11 cellular contexts compared by ENCODE assay signal in the genomic region with DNA sequence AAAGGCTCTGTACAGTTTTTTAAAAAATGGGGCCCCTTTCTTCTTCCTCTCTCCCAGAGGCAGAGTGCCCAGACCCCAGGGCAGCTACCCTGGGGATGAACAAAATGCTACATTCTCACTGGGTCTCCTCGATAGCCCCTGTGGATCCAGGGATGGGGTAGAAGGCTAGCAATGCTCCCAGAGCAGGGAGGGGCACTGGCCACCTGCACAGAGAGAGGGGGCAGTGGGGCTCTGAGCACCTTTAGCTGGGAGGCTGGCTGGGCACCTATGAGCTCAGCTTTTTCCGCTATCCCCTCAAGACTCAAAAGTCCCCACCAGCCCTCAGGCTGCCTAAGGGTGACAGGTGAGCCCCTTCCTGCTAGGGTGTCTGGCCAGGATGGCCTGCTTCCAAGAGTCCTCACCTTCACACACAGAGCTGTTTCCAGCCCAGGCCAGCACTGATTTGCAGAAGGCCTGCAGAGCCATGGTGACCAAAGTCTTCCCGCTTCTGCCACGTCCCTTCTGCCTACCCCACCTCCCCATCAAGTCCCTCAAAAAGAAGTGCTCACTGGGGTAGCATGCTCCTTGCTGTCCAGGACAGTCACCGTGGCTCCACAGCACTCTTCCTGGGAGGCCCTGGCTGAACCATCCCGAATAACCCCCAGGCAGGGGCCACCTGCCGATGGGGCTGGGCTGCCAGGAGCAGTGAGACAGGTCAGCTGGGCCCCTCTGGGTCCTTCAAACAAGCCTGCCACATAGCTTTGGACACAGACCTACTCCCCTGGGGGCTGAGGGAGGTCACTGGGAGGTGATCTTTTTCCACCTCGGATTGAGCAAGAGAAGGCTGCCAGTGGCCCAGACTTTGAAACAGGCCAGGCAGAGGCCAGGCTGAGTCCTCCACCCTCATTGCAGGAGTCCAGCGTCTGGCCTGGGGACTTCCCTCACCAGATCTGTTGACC. TPM values are rescaled to one million over a fixed set of nuclear protein-coding genes. Genes with fewer than 3 reads are reported as not detected.
A peak's percentile ranks its signal among the peaks of the same experiment; 100 is the strongest.
DNase-seq lines count a peak whose midpoint lies in the region; ATAC-seq and TF ChIP-seq lines count a peak whose summit lies in the region.
"Had no signal": no experiment of that assay in that cellular context is flagged by ENCODE, and none has a peak within 500 bp of the region (broad histone marks: within the 10 kb centered on the region; RNA-seq: fewer than 3 reads in every experiment).

No MANE protein-coding gene starts in this region.

- H2AFZ ChIP-seq in IMR-90 (replicated peaks; ENCODE audit: low read length, poor library complexity): peak overlapping the region; percentile 84

- intact Hi-C loops in IMR-90 (cut with micrococcal nuclease) (no loop called here), adrenal gland (cut with DNase I) (no loop called here), spleen (cut with DNase I; ENCODE audit: low total_unique reads) (no loop called here)

- ATAC-seq in IMR-90 (ENCODE audit: low read depth) (no peak), HG02763 (IDR thresholded peaks at IDR 0.05; ENCODE audit: unreplicated experiment) (no peak), HG02588 (IDR thresholded peaks at IDR 0.05; ENCODE audit: unreplicated experiment) (no peak)

- no peak for TF ChIP-seq RAD21 in IMR-90 (IDR thresholded peaks at IDR 0.05; ENCODE audit: low read length)

- peaks cover 0 to 43% of the 10 kb centered on the region in 2 experiments; a peak in 3 of 4 replicates for H3K79me1 ChIP-seq in IMR-90 (ENCODE audit: low read depth in 1 of 2, low read length in 2 of 2)

- H4K5ac ChIP-seq in IMR-90 (ENCODE audit: low read depth, low read length): peak overlapping the region; percentile 4

- peak overlapping the region; percentile 90 for H3K14ac ChIP-seq in IMR-90 (replicated peaks; ENCODE audit: low read depth, low read length)

- H4K8ac ChIP-seq in IMR-90 (ENCODE audit: low read depth in 2 of 2, low read length in 2 of 2): peak overlapping the region in 1 of 2 experiments; percentile 80; a peak in 3 of 4 replicates

- H3K56ac ChIP-seq in IMR-90 (ENCODE audit: extremely low read depth, insufficient read depth, low read length): peak overlapping the region; percentile 24; the same call in 1 of the 2 replicates

- H3K27me3 ChIP-seq in IMR-90 (ENCODE audit: control insufficient read depth, insufficient read depth, low read length) (no peaks in the 10 kb centered on the region), adrenal gland (no peaks in the 10 kb centered on the region), spleen (replicated peaks in 1 of 7) (no peaks in the 10 kb centered on the region)

- peak overlapping the region; percentile 87 for H4K91ac ChIP-seq in IMR-90 (ENCODE audit: insufficient read depth, low read depth, low read length)

- H3K9me1 ChIP-seq in IMR-90 (ENCODE audit: insufficient read depth, low read length): peaks cover 51% of the 10 kb centered on the region

- peak overlapping the region; percentile 95 for H2BK120ac ChIP-seq in IMR-90 (ENCODE audit: low read depth, low read length)

- peak overlapping the region; percentile 29 for H2BK5ac ChIP-seq in IMR-90 (ENCODE audit: low read depth, low read length, poor library complexity, severe bottlenecking)

- in situ Hi-C loops in IMR-90 (cut with MboI; ENCODE audit: low sequenced_read_pairs): no loop called here

- WGBS in IMR-90 (ENCODE audit: extremely low coverage in 2 of 2, insufficient read length in 1 of 2), 2 experiments: 60% methylated on average over 3 of the region's 9 CpGs; no CpG with 5 or more reads in 1 of the 2 experiments
- WGBS in adrenal gland, 4 donors: 80 to 90% (median 85%) methylated on average over 5 to 9 of the region's 9 CpGs
- 76 to 89% (median 88%) methylated on average over 8 to 9 of the region's 9 CpGs for WGBS in spleen, 5 donors

- H3K4me3 ChIP-seq in IMR-90 (ENCODE audit: insufficient read depth, low read depth, low read length) (no peak overlapping the region), adrenal gland (no peak overlapping the region), spleen (no peak overlapping the region)

- no peak overlapping the region for H3K4me2 ChIP-seq in IMR-90 (ENCODE audit: low read depth, low read length)

- H3K9ac ChIP-seq in IMR-90 (ENCODE audit: low read depth, low read length): no peak overlapping the region

- H4K20me1 ChIP-seq in IMR-90 (ENCODE audit: insufficient read depth, low read length): no peaks in the 10 kb centered on the region

- H2AK5ac ChIP-seq in IMR-90 (ENCODE audit: low read depth, low read length): peak overlapping the region; percentile 91

- POLR2A ChIA-PET in IMR-90 (lab: Charles Lee; ENCODE audit: unreplicated experiment): no interaction called here

- H2BK15ac ChIP-seq in IMR-90 (ENCODE audit: low read depth, low read length): peak overlapping the region; percentile 71; the same call in 2 of the 3 replicates

- H3K18ac ChIP-seq in IMR-90 (ENCODE audit: low read depth, low read length): peak overlapping the region; percentile 24

- peak overlapping the region; percentile 95 for H3K4ac ChIP-seq in IMR-90 (ENCODE audit: low read depth, low read length)

- BruUV-seq in IMR-90 (replicated peaks; lab: Mats Ljungman, UMichigan): no TSS peak

- DNase-seq in IMR-90 (no peak), adrenal gland (peak in 5 of 7 donors; percentile 41 to 59 (median 53)), iris pigment epithelial cell (ENCODE audit: low read depth) (peak; percentile 69), spleen (peak; percentile 68), activated gamma-delta T cell treated with Interleukin-2 at 50 U/mL for 16 hours (no peak), NCI-H446 (lab: John Stamatoyannopoulos, UW) (no peak)
- DNase-seq: activated CD4-positive, alpha-beta T cell treated with anti-CD3 and anti-CD28 coated beads for 48 hours; NCI-H1694 treated with DMSO at 0.1 percent for 48 hours; nucleus accumbens had no signal

- H3K4me1 ChIP-seq in IMR-90 (ENCODE audit: control insufficient read depth, insufficient read depth, low read length): peaks cover 50% of the 10 kb centered on the region
- peaks cover 15 to 31% of the 10 kb centered on the region in 2 donors for H3K4me1 ChIP-seq in adrenal gland (replicated peaks in 1 of 2)
- H3K4me1 ChIP-seq in spleen: peaks cover 13 to 65% (median 35%) of the 10 kb centered on the region in 6 donors

- H3K27ac ChIP-seq in IMR-90 (ENCODE audit: insufficient read depth, low read length) (peak overlapping the region; percentile 3), adrenal gland (no peak overlapping the region), spleen (peak overlapping the region in 1 of 8 donors; percentile 29)

- CTCF ChIA-PET in IMR-90 (lab: Yijun Ruan, JAX): interaction anchor here (0.8 to 1.2 kb wide), 2 partner anchors 11 to 187 kb away, joined by 3 read pairs; no protein-coding TSS in a partner anchor

- H2BK20ac ChIP-seq in IMR-90 (ENCODE audit: low read depth, low read length): peak overlapping the region; percentile 94

- dilution Hi-C loops in IMR-90 (cut with HindIII; ENCODE audit: low sequenced_read_pairs, unreplicated experiment): no loop called here

- H3K23ac ChIP-seq in IMR-90 (ENCODE audit: low read depth, low read length): peak overlapping the region; percentile 91; the same call in 1 of the 2 replicates

- TF ChIP-seq CTCF in IMR-90 (conservative IDR thresholded peaks at IDR 0.05; ENCODE audit: low read depth, low read length): no peak
- TF ChIP-seq CTCF in adrenal gland (IDR thresholded peaks at IDR 0.05): no peak
- TF ChIP-seq CTCF in spleen (IDR thresholded peaks at IDR 0.05 in 8 of 11, conservative IDR thresholded peaks at IDR 0.05 in 3 of 11): no peak

- peak overlapping the region; percentile 68 for H2AK9ac ChIP-seq in IMR-90 (replicated peaks; ENCODE audit: low read depth, low read length, poor library complexity)

- peaks cover 10% of the 10 kb centered on the region; the same call in 1 of the 2 replicates for H3K36me3 ChIP-seq in IMR-90 (ENCODE audit: control insufficient read depth, insufficient read depth, low read length)
- peaks cover 0 to 3% of the 10 kb centered on the region in 2 donors for H3K36me3 ChIP-seq in adrenal gland (replicated peaks in 1 of 2)
- peaks cover 0 to 28% (median 10%) of the 10 kb centered on the region in 6 donors for H3K36me3 ChIP-seq in spleen

- TF ChIP-seq POLR2A in IMR-90 (IDR thresholded peaks at IDR 0.05; ENCODE audit: low read depth, low read length) (no peak), adrenal gland (IDR thresholded peaks at IDR 0.05) (no peak), spleen (IDR thresholded peaks at IDR 0.05) (no peak)

- no peaks in the 10 kb centered on the region for H3K9me3 ChIP-seq in IMR-90 (ENCODE audit: control insufficient read depth, insufficient read depth, low read length)
- no peaks in the 10 kb centered on the region for H3K9me3 ChIP-seq in adrenal gland (replicated peaks in 1 of 3)
- H3K9me3 ChIP-seq in spleen: no peaks in the 10 kb centered on the region

TF ChIP-seq in IMR-90, 13 proteins besides CTCF, POLR2A, EP300 and RAD21:
- no peak for TF ChIP-seq CHD1 (IDR thresholded peaks at IDR 0.05; ENCODE audit: low read depth, low read length)
- no peak for TF ChIP-seq BHLHE40 (IDR thresholded peaks at IDR 0.05; ENCODE audit: low read depth, low read length)
- TF ChIP-seq RCOR1 (IDR thresholded peaks at IDR 0.05; ENCODE audit: insufficient replicate concordance, low read length): no peak
- TF ChIP-seq MAZ (IDR thresholded peaks at IDR 0.05; ENCODE audit: borderline replicate concordance, low read depth, low read length): no peak
- TF ChIP-seq RFX5 (IDR thresholded peaks at IDR 0.05; ENCODE audit: low read depth, low read length): no peak
- TF ChIP-seq CEBPB (IDR thresholded peaks at IDR 0.05; ENCODE audit: low read depth, low read length): peak; percentile 56
- no peak for TF ChIP-seq NFE2L2 (IDR thresholded peaks at IDR 0.05; ENCODE audit: low read depth, low read length)

RNA-seq across cellular contexts. Expression of a gene that starts 20.4 kb away (rescaled TPM):
- total RNA-seq in IMR-90 (2012; rRNA removed) (1.7 and 2.9 TPM in 2 replicates), adrenal gland (10 to 100 TPM in 3 of 8 donors, 1 to 10 TPM in 5; 4.8 to 12.8 (median 7.7) TPM), spleen (10 to 100 TPM; 16.9 to 77.9 (median 36.1) TPM)
- polyA plus RNA-seq in IMR-90 (2012; rRNA removed) (2.4 and 2.8 TPM in 2 replicates), adrenal gland (1 to 10 TPM; 1.3 to 9.3 (median 2.5) TPM), spleen (10 to 100 TPM; 25.5 to 33.1 (median 27.7) TPM)
- 0.80 and 1.8 TPM in 2 replicates for polyA plus RNA-seq in IMR-90 (2012; cell fraction: cytosol; rRNA removed)
- 6.6 and 11.7 TPM in 2 replicates for polyA plus RNA-seq in IMR-90 (2012; cell fraction: nucleus; rRNA removed; ENCODE audit: low replicate concordance)

RNA-seq across cellular contexts. Expression of a gene that starts 49.3 kb away (rescaled TPM):
- total RNA-seq in IMR-90 (2012; rRNA removed) (106 and 205 TPM in 2 replicates), adrenal gland (100 to 1,000 TPM; 173 to 689 (median 275) TPM), spleen (100 to 1,000 TPM; 109 to 256 (median 145) TPM)
- polyA plus RNA-seq in IMR-90 (2012; rRNA removed) (295 and 296 TPM in 2 replicates), adrenal gland (100 to 1,000 TPM; 352 to 989 (median 549) TPM), spleen (100 to 1,000 TPM; 295 to 356 (median 353) TPM)
- polyA plus RNA-seq in IMR-90 (2012; cell fraction: cytosol; rRNA removed): 198 and 487 TPM in 2 replicates
- polyA plus RNA-seq in IMR-90 (2012; cell fraction: nucleus; rRNA removed; ENCODE audit: low replicate concordance): 41.4 and 203 TPM in 2 replicates

Comparison
In these comparisons a context has a peak if more than half of its experiments do, and no peak if none do; other contexts are left out.
1. DNase-seq: peak in adrenal gland (5 of 7), iris pigment epithelial cell (single experiment) and spleen (single experiment); none in IMR-90 (single experiment), activated gamma-delta T cell treated with Interleukin-2 at 50 U/mL for 16 hours (single experiment) and NCI-H446 (0 of 2).